1 cellular context compared by ENCODE assay signal in genomic region chr2:60739156-60739555, GRCh38.
TF ChIP-seq lines count a peak whose summit lies in the region.

No MANE protein-coding gene starts in this region.

TF ChIP-seq in GM23338, 12 proteins besides CTCF, POLR2A, EP300 and RAD21 (continued from another document):
- no peak for TF ChIP-seq ZNF462 (CRISPR knock-in tag; IDR thresholded peaks at IDR 0.05)
